Comparison of ENCODE assay signal across 16 cellular contexts in the genomic region with DNA sequence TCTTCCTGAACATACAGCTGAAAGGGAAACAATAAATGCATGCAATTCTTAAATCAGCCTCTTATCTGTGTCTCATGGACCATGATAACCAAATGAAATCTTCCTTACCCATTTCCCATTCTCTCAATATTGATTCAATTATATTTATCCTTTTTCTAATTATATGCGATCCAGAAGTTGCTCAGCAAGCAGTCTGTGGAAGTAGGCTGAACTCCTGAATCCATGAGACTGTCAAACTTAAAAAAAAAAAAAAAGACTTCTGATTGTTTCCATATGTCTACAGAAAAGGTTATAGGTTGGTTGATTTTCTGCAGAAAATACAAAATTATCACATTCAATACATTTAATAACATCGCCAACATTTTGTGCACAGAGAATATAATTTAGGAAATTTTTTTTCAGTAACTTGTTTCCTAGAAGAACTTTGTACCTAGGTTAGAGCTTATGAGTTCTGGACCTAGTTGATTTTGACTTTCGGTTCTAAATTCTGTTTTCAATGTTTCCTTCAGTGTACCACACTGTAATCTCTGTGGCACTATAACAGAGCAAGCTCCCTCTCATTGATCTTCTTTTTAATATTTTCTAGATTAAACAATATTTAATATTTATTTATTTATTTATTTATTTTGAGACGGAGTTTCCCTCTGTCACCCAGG. TPM values are rescaled to one million over a fixed set of nuclear protein-coding genes. Genes with fewer than 3 reads are reported as not detected.
DNase-seq lines count a peak whose midpoint lies in the region; TF ChIP-seq lines count a peak whose summit lies in the region.
"Had no signal": no experiment of that assay in that cellular context is flagged by ENCODE, and none has a peak within 500 bp of the region (broad histone marks: within the 10 kb centered on the region; RNA-seq: fewer than 3 reads in every experiment).

No MANE protein-coding gene starts in this region.

- H4K20me1 ChIP-seq in mammary epithelial cell (ENCODE audit: insufficient read depth, low read length) (no peaks in the 10 kb centered on the region), GM23248 (ENCODE audit: insufficient read depth) (no peaks in the 10 kb centered on the region)

- dilution Hi-C loops in mammary epithelial cell (cut with HindIII; ENCODE audit: low sequenced_read_pairs) = no loop called here

- no peaks in the 10 kb centered on the region for H3K9me2 ChIP-seq in GM23248 (ENCODE audit: insufficient read depth)

- intact Hi-C loops in breast epithelium (cut with DNase I; ENCODE audit: low total_unique reads) = no loop called here
- intact Hi-C loops in mammary epithelial cell (cut with micrococcal nuclease) = no loop called here
- intact Hi-C loops in testis (cut with DNase I; ENCODE audit: low total_unique reads) = no loop called here

- peak overlapping the region; percentile 36 to 40 for H3K27ac ChIP-seq in breast epithelium
- H3K27ac ChIP-seq in mammary epithelial cell (ENCODE audit: insufficient read depth, low read depth, low read length) = no peak overlapping the region
- no peak overlapping the region for H3K27ac ChIP-seq in GM23248
- peak overlapping the region; percentile 7 to 81 for H3K27ac ChIP-seq in testis
- H3K27ac ChIP-seq: C4-2B had no signal

- H3K9ac ChIP-seq in mammary epithelial cell (ENCODE audit: insufficient read depth, low read length) = no peak overlapping the region
- H3K9ac ChIP-seq in GM23248 = no peak overlapping the region

- H3K27me3 ChIP-seq in breast epithelium (no peaks in the 10 kb centered on the region), mammary epithelial cell (ENCODE audit: insufficient read depth, low read length) (no peaks in the 10 kb centered on the region), GM23248 (replicated peaks; ENCODE audit: insufficient read depth) (no peaks in the 10 kb centered on the region), testis (no peaks in the 10 kb centered on the region)

- H3K4me1 ChIP-seq in breast epithelium (no peaks in the 10 kb centered on the region), mammary epithelial cell (ENCODE audit: insufficient read depth, low read length) (no peaks in the 10 kb centered on the region), GM23248 (ENCODE audit: insufficient read depth) (peaks cover 27% of the 10 kb centered on the region), testis (peaks cover 23% of the 10 kb centered on the region)

- no TSS peak for BruUV-seq in mammary epithelial cell (replicated peaks; lab: Mats Ljungman, UMichigan)

- no peak for TF ChIP-seq POLR2A in breast epithelium (IDR thresholded peaks at IDR 0.05)
- no peak for TF ChIP-seq POLR2A in testis (IDR thresholded peaks at IDR 0.05)

- H3K4me2 ChIP-seq in mammary epithelial cell (ENCODE audit: insufficient read depth, low read depth, low read length) = no peak overlapping the region
- H3K4me2 ChIP-seq in GM23248 (ENCODE audit: unreplicated experiment) = no peak overlapping the region

- CTCF ChIA-PET in mammary epithelial cell (lab: Charles Lee; ENCODE audit: low non-redundant PET) = no interaction called here

- H2AFZ ChIP-seq in mammary epithelial cell (ENCODE audit: low read depth, low read length) (no peak overlapping the region), GM23248 (peak overlapping the region; percentile 27; the same call in 1 of the 2 replicates)

- H3K36me3 ChIP-seq in breast epithelium = no peaks in the 10 kb centered on the region
- no peaks in the 10 kb centered on the region for H3K36me3 ChIP-seq in mammary epithelial cell (ENCODE audit: insufficient read depth, low read length)
- no peaks in the 10 kb centered on the region for H3K36me3 ChIP-seq in GM23248 (ENCODE audit: low read depth)
- H3K36me3 ChIP-seq in testis (ENCODE audit: low read depth, missing control alignments) = no peaks in the 10 kb centered on the region

- H3K9me3 ChIP-seq in breast epithelium (no peaks in the 10 kb centered on the region), mammary epithelial cell (replicated peaks; ENCODE audit: insufficient read depth, low read length) (no peaks in the 10 kb centered on the region), GM23248 (ENCODE audit: low read depth) (no peaks in the 10 kb centered on the region), testis (no peaks in the 10 kb centered on the region)

- 98% methylated on average over 4 of the region's 4 CpGs for WGBS in mammary epithelial cell (ENCODE audit: low coverage, missing lambda C conversion rate)
- 27 to 30% methylated on average over 4 of the region's 4 CpGs for WGBS in GM23248 (ENCODE audit: low coverage in 1 of 2, low lambda C conversion rate in 2 of 2, missing lambda C conversion rate in 2 of 2), 2 experiments
- WGBS in testis, 2 donors = 72 to 80% methylated on average over 4 of the region's 4 CpGs

- TF ChIP-seq CTCF in breast epithelium (IDR thresholded peaks at IDR 0.05) = no peak
- TF ChIP-seq CTCF in mammary epithelial cell (conservative IDR thresholded peaks at IDR 0.05 in 1 of 2, IDR thresholded peaks at IDR 0.05 in 1 of 2; ENCODE audit: extremely low read depth in 1 of 2, insufficient read depth in 1 of 2, low read depth in 1 of 2, low read length in 2 of 2) = no peak
- TF ChIP-seq CTCF in fibroblast of pulmonary artery (IDR thresholded peaks at IDR 0.05; ENCODE audit: low read length, missing control alignments) = no peak
- no peak for TF ChIP-seq CTCF in testis (IDR thresholded peaks at IDR 0.05)

- DNase-seq in breast epithelium (ENCODE audit: low spot score in 2 of 2) (no peak), mammary epithelial cell (no peak), GM23248 (peak; percentile 18), fibroblast of pulmonary artery (ENCODE audit: low read depth) (peak; percentile 31), testis (no peak), NCI-H1694 treated with DMSO at 0.1 percent for 48 hours (lab: John Stamatoyannopoulos, UW) (no peak), NAMALWA (ENCODE audit: low spot score) (no peak)
- DNase-seq in activated CD4-positive, alpha-beta T cell treated with anti-CD3 and anti-CD28 coated beads, Interleukin-2, amount 50 U/mL, for 1 hour = no peak
- DNase-seq: 8988T, GDM1, KBM-7, NCI-H1436, NCI-H2029 treated with DMSO at 0.1 percent for 48 hours, NCI-H510A had no signal

- in situ Hi-C loops in mammary epithelial cell (cut with MboI; ENCODE audit: low sequenced_read_pairs in 2 of 2) (loop anchor here (10.0 to 25.0 kb wide), 2 partner anchors 163 to 175 kb away; a partner anchor contains a TSS), GM23248 (cut with MboI) (no loop called here)

- no peak overlapping the region for H3K4me3 ChIP-seq in breast epithelium
- no peak overlapping the region for H3K4me3 ChIP-seq in mammary epithelial cell (replicated peaks in 1 of 3; ENCODE audit: insufficient read depth in 1 of 3, low read depth in 2 of 3, low read length in 3 of 3)
- no peak overlapping the region for H3K4me3 ChIP-seq in GM23248
- no peak overlapping the region for H3K4me3 ChIP-seq in fibroblast of pulmonary artery (replicated peaks; ENCODE audit: low read depth, low read length)
- no peak overlapping the region for H3K4me3 ChIP-seq in testis

- H3K79me2 ChIP-seq in mammary epithelial cell (ENCODE audit: insufficient read depth, low read length) (no peaks in the 10 kb centered on the region), GM23248 (ENCODE audit: insufficient read depth) (no peaks in the 10 kb centered on the region)

- peaks cover 13% of the 10 kb centered on the region; the same call in 1 of the 2 replicates for H3F3A ChIP-seq in GM23248 (ENCODE audit: insufficient read depth)

RNA-seq across cellular contexts. Expression of a gene that starts 1.3 kb away (rescaled TPM):
- total RNA-seq in breast epithelium (10 to 100 TPM; 18.0 to 92.7 (median 56.7) TPM), mammary epithelial cell (1 to 10 TPM in 1 of 2 donors, under 1 TPM in 1; 0.31 to 1.8 TPM), testis (10 to 100 TPM; 12.7 to 13.8 TPM)
- polyA plus RNA-seq in mammary epithelial cell (0.02 TPM), GM23248 (2016; fragmentation: Nextera tagmentation; extraction: Ambion mirVana) (0.24 and 0.41 TPM in 2 replicates), testis (ENCODE audit: insufficient read depth, low read depth, low replicate concordance) (5.0 TPM)
- not detected for polyA minus RNA-seq in mammary epithelial cell
- total RNA-seq in GM23248 (2014; rRNA removed; shearing (Covaris generic)) = 0.51 and 0.65 TPM in 2 replicates
- total RNA-seq: H1 had no signal
- polyA plus RNA-seq: H1 had no signal

Comparison
In these comparisons a context has a peak if more than half of its experiments do, and no peak if none do; other contexts are left out.
1. H3K27ac ChIP-seq: peak in breast epithelium (2 of 2) and testis (2 of 2); none in mammary epithelial cell (single experiment) and GM23248 (single experiment).
2. DNase-seq: peak in GM23248 (single experiment) and fibroblast of pulmonary artery (single experiment); none in breast epithelium (0 of 2), mammary epithelial cell (single experiment), testis (single experiment), NCI-H1694 treated with DMSO at 0.1 percent for 48 hours (single experiment), NAMALWA (single experiment) and activated CD4-positive, alpha-beta T cell treated with anti-CD3 and anti-CD28 coated beads, Interleukin-2, amount 50 U/mL, for 1 hour (single experiment).